In the genomic region with DNA sequence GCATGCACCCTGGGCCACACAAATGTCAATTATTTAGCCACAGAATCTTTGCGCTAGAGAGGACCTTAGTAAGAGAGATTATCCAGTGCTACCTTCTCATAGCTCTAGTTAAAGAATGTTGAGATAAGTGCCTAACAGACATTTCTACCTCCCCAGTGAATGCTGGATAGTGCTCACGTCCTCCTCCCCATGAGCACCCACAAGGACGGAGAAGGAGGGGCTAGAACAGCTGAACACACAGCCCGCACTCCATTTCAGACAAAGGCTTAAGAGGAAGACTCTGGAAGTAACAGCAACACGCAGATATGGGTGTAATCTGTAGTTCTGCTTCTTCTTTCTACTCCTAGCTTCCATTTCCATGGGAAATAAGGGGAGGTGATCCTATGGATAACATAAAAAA, we compare ENCODE assay signal across 17 cellular contexts.
DNase-seq lines count a peak whose midpoint lies in the region; ATAC-seq, FAIRE-seq and TF ChIP-seq lines count a peak whose summit lies in the region.
"Had no signal": no experiment of that assay in that cellular context is flagged by ENCODE, and none has a peak within 500 bp of the region (broad histone marks: within the 10 kb centered on the region; RNA-seq: fewer than 3 reads in every experiment).

No MANE protein-coding gene starts in this region.

- no peaks in the 10 kb centered on the region for H3K36me3 ChIP-seq in Peyer's patch
- H3K36me3 ChIP-seq in endothelial cell of umbilical vein (ENCODE audit: control insufficient read depth in 2 of 2, extremely low read depth in 1 of 2, insufficient read depth in 2 of 2, low read length in 2 of 2), result no peaks in the 10 kb centered on the region
- H3K36me3 ChIP-seq in lung (ENCODE audit: control insufficient read depth in 2 of 2, insufficient read depth in 2 of 2, low read length in 2 of 2), result no peaks in the 10 kb centered on the region
- H3K36me3 ChIP-seq in stomach smooth muscle (ENCODE audit: control insufficient read depth in 2 of 2, insufficient read depth in 2 of 2, low read length in 2 of 2), result no peaks in the 10 kb centered on the region
- H3K36me3 ChIP-seq: right lobe of liver had no signal

- H3K9ac ChIP-seq in endothelial cell of umbilical vein (replicated peaks; ENCODE audit: extremely low read depth, insufficient read depth, low read length) (no peak overlapping the region), stomach smooth muscle (ENCODE audit: low read length in 2 of 2) (no peak overlapping the region)

- intact Hi-C loops in endothelial cell of umbilical vein (cut with micrococcal nuclease), result no loop called here

- H3K9me3 ChIP-seq in Peyer's patch, result no peaks in the 10 kb centered on the region
- no peaks in the 10 kb centered on the region for H3K9me3 ChIP-seq in endothelial cell of umbilical vein (replicated peaks; ENCODE audit: control insufficient read depth, insufficient read depth, low read length)
- H3K9me3 ChIP-seq in lung (ENCODE audit: control insufficient read depth in 2 of 2, insufficient read depth in 1 of 2, low read length in 1 of 2), result no peaks in the 10 kb centered on the region
- no peaks in the 10 kb centered on the region for H3K9me3 ChIP-seq in stomach smooth muscle (ENCODE audit: control insufficient read depth in 2 of 2, low read length in 2 of 2)
- H3K9me3 ChIP-seq: Caco-2, right lobe of liver had no signal

- CTCF ChIA-PET in endothelial cell of umbilical vein (lab: Charles Lee), result interaction anchor here (0.5 to 1.2 kb wide), 2 partner anchors 104 to 151 kb away, joined by 3 to 5 read pairs; no protein-coding TSS in a partner anchor

- peaks cover 0 to 27% (median 0%) of the 10 kb centered on the region in 4 donors for H3K4me1 ChIP-seq in Peyer's patch
- peaks cover 27% of the 10 kb centered on the region for H3K4me1 ChIP-seq in endothelial cell of umbilical vein (ENCODE audit: control insufficient read depth, extremely low read depth, insufficient read depth, low read length)
- peaks cover 7 to 19% of the 10 kb centered on the region in 2 donors for H3K4me1 ChIP-seq in lung (ENCODE audit: control insufficient read depth in 2 of 2, insufficient read depth in 2 of 2, low read length in 2 of 2)
- peaks cover 50% of the 10 kb centered on the region for H3K4me1 ChIP-seq in stomach smooth muscle (ENCODE audit: control insufficient read depth, insufficient read depth, low read length)
- H3K4me1 ChIP-seq: Caco-2, right lobe of liver had no signal

- H4K20me1 ChIP-seq in endothelial cell of umbilical vein (replicated peaks; ENCODE audit: control insufficient read depth, extremely low read depth, insufficient read depth, low read length), result no peaks in the 10 kb centered on the region

- WGBS in lung, 2 donors, result 63 to 80% methylated on average over 5 of the region's 5 CpGs

- dilution Hi-C loops in endothelial cell of umbilical vein (cut with MboI; ENCODE audit: extremely low pct_ligation_motif_present, low sequenced_read_pairs), result no loop called here

- POLR2A ChIA-PET in endothelial cell of umbilical vein (lab: Charles Lee), result no interaction called here

- FAIRE-seq in endothelial cell of umbilical vein (lab: Jason Lieb, UNC), result no peak

- no peaks in the 10 kb centered on the region for H3K27me3 ChIP-seq in Peyer's patch
- no peaks in the 10 kb centered on the region for H3K27me3 ChIP-seq in endothelial cell of umbilical vein (ENCODE audit: control insufficient read depth in 2 of 2, insufficient read depth in 2 of 2, low read length in 2 of 2)
- no peaks in the 10 kb centered on the region for H3K27me3 ChIP-seq in lung (ENCODE audit: control insufficient read depth, insufficient read depth)
- no peaks in the 10 kb centered on the region for H3K27me3 ChIP-seq in stomach smooth muscle (ENCODE audit: control insufficient read depth in 1 of 2, insufficient read depth in 2 of 2, low read length in 2 of 2)
- H3K27me3 ChIP-seq: right lobe of liver had no signal

- H2AFZ ChIP-seq in endothelial cell of umbilical vein (ENCODE audit: low read depth, low read length), result peak overlapping the region; percentile 82

- TF ChIP-seq CTCF in Peyer's patch (IDR thresholded peaks at IDR 0.05) (no peak), endothelial cell of umbilical vein (IDR thresholded peaks at IDR 0.05; ENCODE audit: extremely low read depth in 1 of 2, insufficient read depth in 1 of 2, low read depth in 1 of 2, low read length in 2 of 2) (no peak), lung (IDR thresholded peaks at IDR 0.05; ENCODE audit: control extremely low read depth, extremely low read depth) (no peak)

- no peak overlapping the region for H3K4me2 ChIP-seq in endothelial cell of umbilical vein (ENCODE audit: insufficient read depth, low read length)

- no TSS peak for BruUV-seq in endothelial cell of umbilical vein (replicated peaks; lab: Mats Ljungman, UMichigan)

- ATAC-seq in lung (ENCODE audit: insufficient read depth, low FRiP score), result no peak

- H3K79me2 ChIP-seq in endothelial cell of umbilical vein (ENCODE audit: control insufficient read depth, insufficient read depth, low read length), result no peaks in the 10 kb centered on the region

- H3K27ac ChIP-seq in Peyer's patch, result peak overlapping the region in 3 of 4 donors; percentile 18 to 72 (median 20)
- H3K27ac ChIP-seq in endothelial cell of umbilical vein (ENCODE audit: insufficient read depth, low read depth, low read length), result no peak overlapping the region
- H3K27ac ChIP-seq in lung (ENCODE audit: low read depth in 1 of 2, low read length in 1 of 2), result peak overlapping the region; percentile 57 to 72
- peak overlapping the region; percentile 88 for H3K27ac ChIP-seq in stomach smooth muscle (ENCODE audit: low read length)
- H3K27ac ChIP-seq: right lobe of liver had no signal

- no peaks in the 10 kb centered on the region for H3K9me1 ChIP-seq in endothelial cell of umbilical vein (replicated peaks; ENCODE audit: control insufficient read depth, extremely low read depth, insufficient read depth, low read length)

- no peak for DNase-seq in Peyer's patch
- no peak for DNase-seq in endothelial cell of umbilical vein (ENCODE audit: low read depth, low spot score)
- no peak for DNase-seq in lung (ENCODE audit: low spot score)
- DNase-seq in activated effector memory CD4-positive, alpha-beta T cell treated with anti-CD3 and anti-CD28 coated beads, Interleukin-2, amount 50 U/mL, for 16 hours, result no peak
- DNase-seq in LoVo (ENCODE audit: low spot score), result no peak
- no peak for DNase-seq in NCI-H1436 (lab: John Stamatoyannopoulos, UW)
- DNase-seq in amygdala (lab: John Stamatoyannopoulos, UW), result no peak
- DNase-seq: activated CD4-positive, alpha-beta T cell treated with anti-CD3 and anti-CD28 coated beads for 48 hours; Caco-2; endodermal cell; hippocampal formation; KG1; NCI-H1048; NK-92 treated with Interleukin-12 subunit alpha and Interleukin-12 subunit beta, amount 100 ng/mL, for 24 hours; right lobe of liver; stimulated activated CD4-positive, alpha-beta T cell treated with anti-CD3 and anti-CD28 coated beads, Interleukin-2, amount 100 ng/mL, for 24 hours had no signal

- H3K4me3 ChIP-seq in Peyer's patch (no peak overlapping the region), endothelial cell of umbilical vein (replicated peaks in 1 of 3; ENCODE audit: insufficient read depth in 1 of 3, low read depth in 1 of 3, low read length in 3 of 3) (no peak overlapping the region), lung (no peak overlapping the region), stomach smooth muscle (ENCODE audit: low read length in 2 of 2) (peak overlapping the region; percentile 28 to 52)
- H3K4me3 ChIP-seq: right lobe of liver had no signal

- no peak for TF ChIP-seq POLR2A in Peyer's patch (IDR thresholded peaks at IDR 0.05)
- no peak for TF ChIP-seq POLR2A in endothelial cell of umbilical vein (IDR thresholded peaks at IDR 0.05; ENCODE audit: low read depth, low read length)

TF ChIP-seq in endothelial cell of umbilical vein, 7 proteins besides CTCF, POLR2A, EP300 and RAD21:
- no peak for TF ChIP-seq FOS (IDR thresholded peaks at IDR 0.05; ENCODE audit: borderline replicate concordance, insufficient read depth, low read length)
- TF ChIP-seq GATA2 (IDR thresholded peaks at IDR 0.05; ENCODE audit: insufficient read depth, insufficient read length, low read depth, low read length), result no peak
- no peak for TF ChIP-seq POLR2AphosphoS5 (IDR thresholded peaks at IDR 0.05; ENCODE audit: insufficient read depth, low read depth, low read length)
- no peak for TF ChIP-seq MYC (IDR thresholded peaks at IDR 0.05; ENCODE audit: low read depth, low read length)
- TF ChIP-seq JUN (IDR thresholded peaks at IDR 0.05; ENCODE audit: borderline replicate concordance, insufficient read depth, insufficient read length, low read depth), result no peak
- TF ChIP-seq, protein P1, sequence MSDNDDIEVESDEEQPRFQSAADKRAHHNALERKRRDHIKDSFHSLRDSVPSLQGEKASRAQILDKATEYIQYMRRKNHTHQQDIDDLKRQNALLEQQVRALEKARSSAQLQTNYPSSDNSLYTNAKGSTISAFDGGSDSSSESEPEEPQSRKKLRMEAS (IDR thresholded peaks at IDR 0.05; ENCODE audit: insufficient read depth, insufficient read length), result no peak
- TF ChIP-seq EZH2 (IDR thresholded peaks at IDR 0.05; ENCODE audit: borderline replicate concordance, low read depth, low read length, severe bottlenecking), result no peak

Comparison
In these comparisons a context has a peak if more than half of its experiments do, and no peak if none do; other contexts are left out.
1. H3K4me3 ChIP-seq: peak in stomach smooth muscle (2 of 2); none in Peyer's patch (0 of 4), endothelial cell of umbilical vein (0 of 3) and lung (single experiment).